22 cellular contexts compared by ENCODE assay signal in genomic region chr4:128221556-128221955, GRCh38.
"Had no signal": no experiment of that assay in that cellular context is flagged by ENCODE, and none has a peak within 500 bp of the region (broad histone marks: within the 10 kb centered on the region; RNA-seq: fewer than 3 reads in every experiment).

No MANE protein-coding gene starts in this region.

- H3K27me3 ChIP-seq: adrenal gland, ascending aorta, gastroesophageal sphincter, heart right ventricle, right atrium auricular region, spleen, testis, uterus had no signal

- H3K9me3 ChIP-seq: adrenal gland, ascending aorta, gastroesophageal sphincter, heart right ventricle, left ventricle myocardium inferior, prostate gland, right atrium auricular region, spleen, testis, uterus had no signal

- H3K4me1 ChIP-seq: adrenal gland, gastroesophageal sphincter, prostate gland, right atrium auricular region, spleen, testis, uterus had no signal

- ATAC-seq: activated CD4-positive, CD25-positive, alpha-beta regulatory T cell treated with anti-CD3 and anti-CD28 coated beads, Interleukin-2, amount 50 U/mL, for 24 hours; activated CD8-positive, alpha-beta memory T cell treated with anti-CD3 and anti-CD28 coated beads, Interleukin-2, amount 10 ng/mL, durations not matched to agents 7 days and 5 days; activated naive CD4-positive, alpha-beta T cell treated with anti-CD3 and anti-CD28 coated beads, Interleukin-2, amount 50 U/mL, for 72 hours; gastroesophageal sphincter; natural killer cell treated with Interleukin-12 subunit alpha and Interleukin-12 subunit beta and Interleukin-15 and Interleukin-18, amount 100 ng/mL, for 72 hours had no signal

- H3K36me3 ChIP-seq: adrenal gland, ascending aorta, gastroesophageal sphincter, heart right ventricle, left ventricle myocardium inferior, prostate gland, right atrium auricular region, spleen, uterus had no signal

- H3K4me3 ChIP-seq: adrenal gland, ascending aorta, gastroesophageal sphincter, heart right ventricle, left ventricle myocardium inferior, prostate gland, right atrium auricular region, spleen, testis, uterus had no signal

- DNase-seq: activated CD4-positive, alpha-beta memory T cell treated with anti-CD3 and anti-CD28 coated beads, Interleukin-2, amount 10 ng/mL, durations not matched to agents 7 days and 5 days; activated CD4-positive, alpha-beta T cell treated with anti-CD3 and anti-CD28 coated beads, Interleukin-2, amount 10 ng/mL, durations not matched to agents 24 days and 14 days; activated CD8-positive, alpha-beta memory T cell treated with anti-CD3 and anti-CD28 coated beads, Interleukin-2, amount 10 ng/mL, durations not matched to agents 7 days and 5 days; activated T-cell treated with anti-CD3 and anti-CD28 coated beads for 4 hours; adrenal gland; cortex of kidney; heart right ventricle; left ventricle myocardium inferior; spleen; stimulated activated CD4-positive, alpha-beta T cell treated with anti-CD3 and anti-CD28 coated beads, Interleukin-4, amount 100 ng/mL, for 1 hour; stimulated activated naive CD4-positive, alpha-beta T cell; testis; trophoblast cell; uterus had no signal

- FAIRE-seq: bronchial epithelial cell had no signal
